1 cellular context compared by ENCODE assay signal in the genomic region with DNA sequence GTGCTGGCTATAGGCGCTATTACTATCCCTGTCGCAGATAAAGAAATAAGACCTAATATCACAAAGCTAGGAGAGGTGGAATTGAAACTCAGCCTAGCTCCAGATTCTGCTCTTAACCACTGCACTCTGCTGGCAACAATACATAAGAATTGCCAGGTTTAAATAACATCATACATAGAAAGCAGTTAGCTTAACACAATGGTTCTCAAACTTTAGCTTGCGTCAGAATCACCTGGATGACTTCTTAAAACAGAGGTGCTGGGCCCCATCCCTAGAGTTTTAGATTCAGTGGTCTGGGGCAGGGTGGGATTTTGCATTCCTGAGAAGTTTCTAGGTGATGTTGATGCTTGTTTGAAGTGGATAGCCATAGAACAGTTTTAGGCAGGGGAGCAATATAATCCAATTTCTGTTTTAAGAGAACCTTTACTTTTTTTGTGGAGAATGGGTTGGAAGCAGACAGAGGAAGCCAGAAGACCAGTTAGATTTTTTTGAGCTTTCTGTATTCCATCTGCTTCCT.
A peak's percentile ranks its signal among the peaks of the same experiment; 100 is the strongest.
TF ChIP-seq lines count a peak whose summit lies in the region.

No MANE protein-coding gene starts in this region.

TF ChIP-seq in HepG2, 621 proteins besides CTCF, POLR2A, EP300 and RAD21:
- TF ChIP-seq, protein P1, sequence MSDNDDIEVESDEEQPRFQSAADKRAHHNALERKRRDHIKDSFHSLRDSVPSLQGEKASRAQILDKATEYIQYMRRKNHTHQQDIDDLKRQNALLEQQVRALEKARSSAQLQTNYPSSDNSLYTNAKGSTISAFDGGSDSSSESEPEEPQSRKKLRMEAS (IDR thresholded peaks at IDR 0.05) = no peak
- peak; percentile 3; the same call in 1 of the 2 replicates for TF ChIP-seq REPIN1 (CRISPR knock-in tag; IDR thresholded peaks at IDR 0.05; ENCODE audit: borderline replicate concordance, low read depth)
